ENCODE assay signal across 1 cellular context in genomic region chr10:4940073-4940428, GRCh38. TPM values are rescaled to one million over a fixed set of nuclear protein-coding genes. Genes with fewer than 3 reads are reported as not detected.
"Had no signal": no experiment of that assay in that cellular context is flagged by ENCODE, and none has a peak within 500 bp of the region (broad histone marks: within the 10 kb centered on the region; RNA-seq: fewer than 3 reads in every experiment).

No MANE protein-coding gene starts in this region.

RNA-seq across cellular contexts. Expression of gene AKR1C1, which starts 23.2 kb away (rescaled TPM):
- total RNA-seq: activated B cell treated with CpG ODN at 0.5 μM for 24 hours had no signal
